In genomic region chr3:131655076-131655685, GRCh38 we compare ENCODE assay signal across 15 cellular contexts.
"Had no signal": no experiment of that assay in that cellular context is flagged by ENCODE, and none has a peak within 500 bp of the region (broad histone marks: within the 10 kb centered on the region; RNA-seq: fewer than 3 reads in every experiment).

No MANE protein-coding gene starts in this region.

- H3K27ac Mint-ChIP-seq: activated CD4-positive, alpha-beta memory T cell treated with anti-CD3 and anti-CD28 coated beads for 36 hours; activated CD8-positive, alpha-beta memory T cell treated with anti-CD3 and anti-CD28 coated beads, Interleukin-2, amount 10 ng/mL, durations not matched to agents 7 days and 5 days; endodermal cell; mesothelial cell of epicardium; stimulated activated naive B cell treated with anti-CD40 and anti-IgM and Interleukin-4, amounts not matched to agents 10 μg/mL and 1 μg/mL and 100 μg/mL, for 72 hours had no signal

- DNase-seq: activated CD4-positive, alpha-beta memory T cell treated with anti-CD3 and anti-CD28 coated beads for 36 hours; activated CD8-positive, alpha-beta memory T cell treated with anti-CD3 and anti-CD28 coated beads, Interleukin-2, amount 10 ng/mL, durations not matched to agents 7 days and 5 days; activated naive CD4-positive, alpha-beta T cell treated with anti-CD3 and anti-CD28 coated beads, Interleukin-2, amount 50 U/mL, for 16 hours; activated T-cell treated with anti-CD3 and anti-CD28 coated beads, Interleukin-2, amount 50 U/mL, for 1 hour; endodermal cell; left cardiac atrium; lower lobe of right lung; stimulated activated CD4-positive, alpha-beta T cell treated with anti-CD3 and anti-CD28 coated beads, Interleukin-2, amount 100 ng/mL, for 48 hours; stimulated activated naive B cell treated with anti-CD40 and anti-IgM and Interleukin-4, amounts not matched to agents 10 μg/mL and 1 μg/mL and 100 μg/mL, for 72 hours; T-helper 1 cell; T1000; thyroid gland had no signal

- H3K4me3 ChIP-seq: cardiac muscle cell, lower lobe of right lung, thyroid gland had no signal

- H3K4me3 Mint-ChIP-seq: activated CD4-positive, alpha-beta memory T cell treated with anti-CD3 and anti-CD28 coated beads for 36 hours; activated CD8-positive, alpha-beta memory T cell treated with anti-CD3 and anti-CD28 coated beads, Interleukin-2, amount 10 ng/mL, durations not matched to agents 7 days and 5 days; endodermal cell; mesothelial cell of epicardium; neural crest cell; stimulated activated naive B cell treated with anti-CD40 and anti-IgM and Interleukin-4, amounts not matched to agents 10 μg/mL and 1 μg/mL and 100 μg/mL, for 72 hours had no signal

- H3K9me3 ChIP-seq: lower lobe of right lung, thyroid gland had no signal

- H3K27me3 ChIP-seq: cardiac muscle cell, thyroid gland had no signal

- ATAC-seq: activated CD8-positive, alpha-beta memory T cell treated with anti-CD3 and anti-CD28 coated beads, Interleukin-2, amount 10 ng/mL, durations not matched to agents 7 days and 5 days; left cardiac atrium; lower lobe of right lung; stimulated activated naive B cell treated with anti-CD40 and anti-IgM and Interleukin-4, amounts not matched to agents 10 μg/mL and 1 μg/mL and 100 μg/mL, for 72 hours had no signal

- H3K4me1 Mint-ChIP-seq: activated CD8-positive, alpha-beta memory T cell treated with anti-CD3 and anti-CD28 coated beads, Interleukin-2, amount 10 ng/mL, durations not matched to agents 7 days and 5 days; mesothelial cell of epicardium; stimulated activated naive B cell treated with anti-CD40 and anti-IgM and Interleukin-4, amounts not matched to agents 10 μg/mL and 1 μg/mL and 100 μg/mL, for 72 hours had no signal

- H3K36me3 Mint-ChIP-seq: activated CD4-positive, alpha-beta memory T cell treated with anti-CD3 and anti-CD28 coated beads for 36 hours; activated CD8-positive, alpha-beta memory T cell treated with anti-CD3 and anti-CD28 coated beads, Interleukin-2, amount 10 ng/mL, durations not matched to agents 7 days and 5 days; mesothelial cell of epicardium; stimulated activated naive B cell treated with anti-CD40 and anti-IgM and Interleukin-4, amounts not matched to agents 10 μg/mL and 1 μg/mL and 100 μg/mL, for 72 hours had no signal

- H3K27ac ChIP-seq: cardiac muscle cell, lower lobe of right lung, thyroid gland had no signal

- H3K9me3 Mint-ChIP-seq: activated CD4-positive, alpha-beta memory T cell treated with anti-CD3 and anti-CD28 coated beads for 36 hours; endodermal cell had no signal
